Comparison of ENCODE assay signal across 9 cellular contexts in genomic region chr16:275041-275621, GRCh38. TPM values are rescaled to one million over a fixed set of nuclear protein-coding genes. Genes with fewer than 3 reads are reported as not detected.
A peak's percentile ranks its signal among the peaks of the same experiment; 100 is the strongest.
DNase-seq lines count a peak whose midpoint lies in the region; FAIRE-seq and TF ChIP-seq lines count a peak whose summit lies in the region.
"Had no signal": no experiment of that assay in that cellular context is flagged by ENCODE, and none has a peak within 500 bp of the region (broad histone marks: within the 10 kb centered on the region; RNA-seq: fewer than 3 reads in every experiment).

No MANE protein-coding gene starts in this region.

- peak overlapping the region; percentile 66 for H4K8ac ChIP-seq in mesenchymal stem cell (ENCODE audit: low read length)

- peak overlapping the region; percentile 81 for H3K4me2 ChIP-seq in mesenchymal stem cell (ENCODE audit: low read length, poor library complexity, severe bottlenecking)

- H3K4me1 ChIP-seq in mesenchymal stem cell (ENCODE audit: control insufficient read depth, insufficient read depth, low read depth, low read length): peaks cover 14% of the 10 kb centered on the region
- no peaks in the 10 kb centered on the region for H3K4me1 ChIP-seq in testis

- H3K27me3 ChIP-seq in mesenchymal stem cell (ENCODE audit: control insufficient read depth in 1 of 2, insufficient read depth in 1 of 2, low read length in 2 of 2) (peaks cover 31 to 56% of the 10 kb centered on the region in 2 experiments), testis (no peaks in the 10 kb centered on the region)

- peak; percentile 20 for DNase-seq in stimulated activated CD4-positive, alpha-beta T cell treated with anti-CD3 and anti-CD28 coated beads, Interleukin-4, amount 100 ng/mL, for 1 hour
- no peak for DNase-seq in stimulated activated CD4-positive, alpha-beta T cell treated with anti-CD3 and anti-CD28 coated beads, Interleukin-12 subunit alpha, Interleukin-12 subunit beta, amount 100 ng/mL, for 4 hours
- DNase-seq in choroid plexus epithelial cell (ENCODE audit: low read depth): no peak
- DNase-seq in mesenchymal stem cell: no peak
- no peak for DNase-seq in COR-L47 (lab: John Stamatoyannopoulos, UW)
- DNase-seq in testis: no peak
- DNase-seq in urothelium cell line (ENCODE audit: low spot score): no peak
- no peak for DNase-seq in NCI-H1105 treated with DMSO at 0.1 percent for 48 hours (lab: John Stamatoyannopoulos, UW)

- no peak overlapping the region for H2BK120ac ChIP-seq in mesenchymal stem cell (ENCODE audit: low read depth, low read length)

- H3K36me3 ChIP-seq in mesenchymal stem cell (ENCODE audit: control insufficient read depth in 1 of 2, insufficient read depth in 2 of 2, low read depth in 1 of 2, low read length in 2 of 2) (no peaks in the 10 kb centered on the region), testis (ENCODE audit: low read depth, missing control alignments) (no peaks in the 10 kb centered on the region)

- TF ChIP-seq CTCF in choroid plexus epithelial cell (conservative IDR thresholded peaks at IDR 0.05; ENCODE audit: low read depth, low read length) (no peak), testis (IDR thresholded peaks at IDR 0.05) (no peak)

- no peak overlapping the region for H3K23ac ChIP-seq in mesenchymal stem cell (ENCODE audit: low read length in 2 of 2)

- H2AK5ac ChIP-seq in mesenchymal stem cell (ENCODE audit: low read length, severe bottlenecking): no peak overlapping the region

- FAIRE-seq in urothelium cell line (lab: Jason Lieb, UNC): no peak

- peak overlapping the region; percentile 58 for H2AFZ ChIP-seq in mesenchymal stem cell (ENCODE audit: low read depth, low read length)

- H3K27ac ChIP-seq in mesenchymal stem cell (ENCODE audit: low read length, poor library complexity, severe bottlenecking): no peak overlapping the region
- H3K27ac ChIP-seq in testis: no peak overlapping the region

- H3K4ac ChIP-seq in mesenchymal stem cell (ENCODE audit: low read depth in 1 of 2, low read length in 2 of 2): no peak overlapping the region

- no peak overlapping the region for H2BK12ac ChIP-seq in mesenchymal stem cell (ENCODE audit: low read length in 2 of 2)

- no peaks in the 10 kb centered on the region for H3K9me3 ChIP-seq in mesenchymal stem cell (ENCODE audit: control insufficient read depth, low read length)
- H3K9me3 ChIP-seq in testis: no peaks in the 10 kb centered on the region

- H3K14ac ChIP-seq in mesenchymal stem cell (ENCODE audit: low read length in 2 of 2): peak overlapping the region in 1 of 2 experiments; percentile 6

- H4K91ac ChIP-seq in mesenchymal stem cell (ENCODE audit: low read length): peak overlapping the region; percentile 82

- peak overlapping the region in 1 of 2 experiments; percentile 23 for H3K18ac ChIP-seq in mesenchymal stem cell (ENCODE audit: low read depth in 1 of 2, low read length in 2 of 2)

- TF ChIP-seq POLR2A in testis (IDR thresholded peaks at IDR 0.05): no peak

- no peak overlapping the region for H2BK15ac ChIP-seq in mesenchymal stem cell (ENCODE audit: low read depth, poor library complexity, severe bottlenecking)

- WGBS in mesenchymal stem cell: 9% methylated on average over 21 of the region's 54 CpGs
- WGBS in testis, 2 donors: 3% methylated on average over 37 of the region's 54 CpGs; no CpG with 5 or more reads in 1 of the 2 donors

- H3K4me3 ChIP-seq in choroid plexus epithelial cell (ENCODE audit: low read depth, low read length): peak overlapping the region; percentile 32
- H3K4me3 ChIP-seq in mesenchymal stem cell (ENCODE audit: insufficient read depth in 1 of 2, low read depth in 1 of 2, low read length in 2 of 2): peak overlapping the region; percentile 30 to 74
- H3K4me3 ChIP-seq in testis: peak overlapping the region in 1 of 2 donors; percentile 14

- intact Hi-C loops in testis (cut with DNase I; ENCODE audit: low total_unique reads): no loop called here

- no peak overlapping the region for H3K9ac ChIP-seq in mesenchymal stem cell (ENCODE audit: low read length)

- H2BK5ac ChIP-seq in mesenchymal stem cell (ENCODE audit: low read depth, low read length, poor library complexity, severe bottlenecking): no peak overlapping the region

- no peaks in the 10 kb centered on the region for H3K79me1 ChIP-seq in mesenchymal stem cell (replicated peaks; ENCODE audit: low read length, poor library complexity, severe bottlenecking)

RNA-seq across cellular contexts. Expression of gene RGS11, which starts 0.6 kb away (rescaled TPM):
- polyA plus RNA-seq in mesenchymal stem cell (2013, experiment 1 of 2): 1.4 TPM
- 1.3 TPM for polyA plus RNA-seq in mesenchymal stem cell (2013, experiment 2 of 2)
- total RNA-seq in testis: 1 to 10 TPM; 1.2 to 2.9 TPM
- polyA plus RNA-seq in testis (ENCODE audit: insufficient read depth, low read depth, low replicate concordance): 3.0 TPM
- total RNA-seq: RPMI7951 had no signal

RNA-seq across cellular contexts. Expression of gene ARHGDIG, which starts 5.3 kb away (rescaled TPM):
- polyA plus RNA-seq in mesenchymal stem cell (2013, experiment 1 of 2): 0.11 TPM
- 0.19 TPM for polyA plus RNA-seq in mesenchymal stem cell (2013, experiment 2 of 2)
- 1 to 10 TPM; 6.6 to 7.7 TPM for total RNA-seq in testis
- polyA plus RNA-seq in testis (ENCODE audit: insufficient read depth, low read depth, low replicate concordance): 2.9 TPM
- total RNA-seq: RPMI7951 had no signal

RNA-seq across cellular contexts. Expression of gene PDIA2, which starts 7.8 kb away (rescaled TPM):
- polyA plus RNA-seq in mesenchymal stem cell (2013, experiment 1 of 2): not detected
- not detected for polyA plus RNA-seq in mesenchymal stem cell (2013, experiment 2 of 2)
- 1 to 10 TPM; 2.6 to 5.3 TPM for total RNA-seq in testis
- 1.2 TPM for polyA plus RNA-seq in testis (ENCODE audit: insufficient read depth, low read depth, low replicate concordance)

RNA-seq across cellular contexts. Expression of gene FAM234A, which starts 40.5 kb away (rescaled TPM):
- polyA plus RNA-seq in mesenchymal stem cell (2013, experiment 1 of 2): 118 TPM
- polyA plus RNA-seq in mesenchymal stem cell (2013, experiment 2 of 2): 110 TPM
- 100 to 1,000 TPM; 151 to 168 TPM for total RNA-seq in testis
- polyA plus RNA-seq in testis (ENCODE audit: insufficient read depth, low read depth, low replicate concordance): 89.7 TPM

RNA-seq across cellular contexts. Expression of gene LUC7L, which starts 45.9 kb away (rescaled TPM):
- polyA plus RNA-seq in mesenchymal stem cell (2013, experiment 1 of 2): 38.5 TPM
- polyA plus RNA-seq in mesenchymal stem cell (2013, experiment 2 of 2): 36.3 TPM
- total RNA-seq in testis: 100 to 1,000 TPM; 145 to 192 TPM
- polyA plus RNA-seq in testis (ENCODE audit: insufficient read depth, low read depth, low replicate concordance): 81.1 TPM
